8 cellular contexts compared by ENCODE assay signal in genomic region chr17:75182319-75182568, GRCh38. TPM values are rescaled to one million over a fixed set of nuclear protein-coding genes. Genes with fewer than 3 reads are reported as not detected.
DNase-seq lines count a peak whose midpoint lies in the region; ATAC-seq and TF ChIP-seq lines count a peak whose summit lies in the region.

No MANE protein-coding gene starts in this region.

- 0% methylated on average over 11 of the region's 33 CpGs for WGBS in esophagus muscularis mucosa

- POLR2A ChIA-PET in Panc1 (lab: Charles Lee): no interaction called here

- in situ Hi-C loops in Panc1 (cut with HindIII; ENCODE audit: low pct_unique_long_range_greater_than_20kb, low sequenced_read_pairs): no loop called here

- DNase-seq in activated CD4-positive, alpha-beta T cell treated with anti-CD3 and anti-CD28 coated beads, Interleukin-2, amount 10 ng/mL, durations not matched to agents 24 days and 14 days: no peak
- DNase-seq in activated CD4-positive, alpha-beta T cell treated with anti-CD3 and anti-CD28 coated beads, Interleukin-2, amount 50 U/mL, for 48 hours: no peak
- DNase-seq in Panc1 (ENCODE audit: low read depth, low spot score) (no peak), esophagus muscularis mucosa (ENCODE audit: extremely low spot score) (no peak), osteocyte (ENCODE audit: extremely low spot score, unreplicated experiment) (peak; percentile 89), GM20000 (ENCODE audit: low spot score) (no peak), NCI-H345 (lab: John Stamatoyannopoulos, UW) (no peak), cerebellum (ENCODE audit: low spot score) (no peak)

- peak overlapping the region; percentile 92 for H3K4me3 Mint-ChIP-seq in activated CD4-positive, alpha-beta T cell treated with anti-CD3 and anti-CD28 coated beads, Interleukin-2, amount 10 ng/mL, durations not matched to agents 24 days and 14 days
- H3K4me3 Mint-ChIP-seq in osteocyte (ENCODE audit: unreplicated experiment): peak overlapping the region; percentile 91

- H3K4me1 ChIP-seq in Panc1 (ENCODE audit: control insufficient read depth, insufficient read depth, low read length) (no peaks in the 10 kb centered on the region; the same call in 1 of the 2 replicates), esophagus muscularis mucosa (peaks cover 25 to 41% (median 39%) of the 10 kb centered on the region in 4 donors)

- no peaks in the 10 kb centered on the region for H3K9me3 ChIP-seq in Panc1 (ENCODE audit: control insufficient read depth, insufficient read depth, low read depth, low read length)
- H3K9me3 ChIP-seq in esophagus muscularis mucosa: no peaks in the 10 kb centered on the region

- CTCF ChIA-PET in Panc1 (lab: Charles Lee): no interaction called here

- no TSS peak for BruUV-seq in Panc1 (replicated peaks; lab: Mats Ljungman, UMichigan)

- TF ChIP-seq EP300 in esophagus muscularis mucosa (IDR thresholded peaks at IDR 0.05): no peak

- H3K4me3 ChIP-seq in Panc1 (ENCODE audit: low read depth in 2 of 2, low read length in 2 of 2) (peak overlapping the region; percentile 88 to 98), esophagus muscularis mucosa (peak overlapping the region; percentile 97 to 100 (median 98))

- H3K9me3 Mint-ChIP-seq in activated CD4-positive, alpha-beta T cell treated with anti-CD3 and anti-CD28 coated beads, Interleukin-2, amount 10 ng/mL, durations not matched to agents 24 days and 14 days: no peaks in the 10 kb centered on the region
- H3K9me3 Mint-ChIP-seq in osteocyte (ENCODE audit: unreplicated experiment): no peaks in the 10 kb centered on the region

- TF ChIP-seq CTCF in Panc1 (IDR thresholded peaks at IDR 0.05) (no peak), esophagus muscularis mucosa (IDR thresholded peaks at IDR 0.05) (no peak), osteocyte (IDR thresholded peaks at IDR 0.05) (no peak), GM20000 (IDR thresholded peaks at IDR 0.05; ENCODE audit: extremely low read depth, missing control alignments) (no peak)

- no peak; the same call in 1 of the 2 replicates for ATAC-seq in Panc1

- H3K4me1 Mint-ChIP-seq in activated CD4-positive, alpha-beta T cell treated with anti-CD3 and anti-CD28 coated beads, Interleukin-2, amount 10 ng/mL, durations not matched to agents 24 days and 14 days: peaks cover 36% of the 10 kb centered on the region
- H3K4me1 Mint-ChIP-seq in osteocyte (ENCODE audit: unreplicated experiment): peaks cover 30% of the 10 kb centered on the region

- H3K27me3 ChIP-seq in Panc1 (ENCODE audit: control insufficient read depth, insufficient read depth, low read length) (no peaks in the 10 kb centered on the region), esophagus muscularis mucosa (no peaks in the 10 kb centered on the region)

- H3K36me3 Mint-ChIP-seq in activated CD4-positive, alpha-beta T cell treated with anti-CD3 and anti-CD28 coated beads, Interleukin-2, amount 10 ng/mL, durations not matched to agents 24 days and 14 days (ENCODE audit: low read depth): peaks cover 34% of the 10 kb centered on the region
- peaks cover 5% of the 10 kb centered on the region for H3K36me3 Mint-ChIP-seq in osteocyte (ENCODE audit: unreplicated experiment)

- H3K27ac Mint-ChIP-seq in activated CD4-positive, alpha-beta T cell treated with anti-CD3 and anti-CD28 coated beads, Interleukin-2, amount 10 ng/mL, durations not matched to agents 24 days and 14 days: peak overlapping the region; percentile 72
- peak overlapping the region; percentile 81 for H3K27ac Mint-ChIP-seq in osteocyte (ENCODE audit: unreplicated experiment)

- peak overlapping the region; percentile 90 for H3K27ac ChIP-seq in Panc1 (ENCODE audit: low read length)
- H3K27ac ChIP-seq in esophagus muscularis mucosa (replicated peaks in 1 of 4): peak overlapping the region; percentile 95 to 100 (median 98)

- no peaks in the 10 kb centered on the region for H3K27me3 Mint-ChIP-seq in activated CD4-positive, alpha-beta T cell treated with anti-CD3 and anti-CD28 coated beads, Interleukin-2, amount 10 ng/mL, durations not matched to agents 24 days and 14 days
- no peaks in the 10 kb centered on the region for H3K27me3 Mint-ChIP-seq in osteocyte (ENCODE audit: unreplicated experiment)

- intact Hi-C loops in activated CD4-positive, alpha-beta T cell treated with anti-CD3 and anti-CD28 coated beads, Interleukin-2, amount 10 ng/mL, durations not matched to agents 24 days and 14 days (cut with micrococcal nuclease): loop anchor here (2.0 to 5.0 kb wide), 6 partner anchors 23 to 405 kb away; partner anchors contain the start of genes GGA3, MRPS7, MYO15B and NT5C
- intact Hi-C loops in Panc1 (cut with micrococcal nuclease; ENCODE audit: unreplicated experiment) (no loop called here), esophagus muscularis mucosa (cut with DNase I) (loop anchor here (5.0 kb wide), 1 partner anchor 50 kb away; the partner anchor contains the start of gene NT5C)

- H3K36me3 ChIP-seq in Panc1 (ENCODE audit: control insufficient read depth, insufficient read depth, low read length) (peaks cover 18% of the 10 kb centered on the region), esophagus muscularis mucosa (peaks cover 0 to 31% (median 17%) of the 10 kb centered on the region in 4 donors)

- no peak for TF ChIP-seq POLR2A in esophagus muscularis mucosa (IDR thresholded peaks at IDR 0.05; ENCODE audit: low read depth)

RNA-seq across cellular contexts. Expression of gene SUMO2, which starts 0.5 kb away (rescaled TPM):
- 658 and 659 TPM in 2 replicates for total RNA-seq in activated CD4-positive, alpha-beta T cell treated with anti-CD3 and anti-CD28 coated beads, Interleukin-2, amount 10 ng/mL, durations not matched to agents 24 days and 14 days
- 616 TPM for total RNA-seq in Panc1 (2021; ENCODE audit: unreplicated experiment)
- polyA plus RNA-seq in Panc1 (2012; ENCODE audit: insufficient read length): 413 TPM
- 100 to 1,000 TPM in 1 of 4 donors, 10 to 100 TPM in 3; 64.4 to 101 (median 80.0) TPM for total RNA-seq in esophagus muscularis mucosa
- 472 and 483 TPM in 2 replicates for total RNA-seq in osteocyte
- total RNA-seq in cerebellum: 116 TPM

RNA-seq across cellular contexts. Expression of gene NUP85, which starts 23.2 kb away (rescaled TPM):
- total RNA-seq in activated CD4-positive, alpha-beta T cell treated with anti-CD3 and anti-CD28 coated beads, Interleukin-2, amount 10 ng/mL, durations not matched to agents 24 days and 14 days: 125 and 136 TPM in 2 replicates
- total RNA-seq in Panc1 (2021; ENCODE audit: unreplicated experiment): 141 TPM
- polyA plus RNA-seq in Panc1 (2012; ENCODE audit: insufficient read length): 96.7 TPM
- total RNA-seq in esophagus muscularis mucosa: 10 to 100 TPM; 20.4 to 32.4 (median 23.3) TPM
- 58.1 and 61.1 TPM in 2 replicates for total RNA-seq in osteocyte
- total RNA-seq in cerebellum: 30.9 TPM

RNA-seq across cellular contexts. Expression of gene JPT1, which starts 27.9 kb away (rescaled TPM):
- 271 and 292 TPM in 2 replicates for total RNA-seq in activated CD4-positive, alpha-beta T cell treated with anti-CD3 and anti-CD28 coated beads, Interleukin-2, amount 10 ng/mL, durations not matched to agents 24 days and 14 days
- total RNA-seq in Panc1 (2021; ENCODE audit: unreplicated experiment) (448 TPM), esophagus muscularis mucosa (10 to 100 TPM in 3 of 4 donors, 1 to 10 TPM in 1; 5.4 to 24.2 (median 18.4) TPM), osteocyte (89.7 and 95.9 TPM in 2 replicates), cerebellum (297 TPM)
- polyA plus RNA-seq in Panc1 (2012; ENCODE audit: insufficient read length): 639 TPM

RNA-seq across cellular contexts. Expression of gene NT5C, which starts 50.7 kb away (rescaled TPM):
- 76.5 and 84.7 TPM in 2 replicates for total RNA-seq in activated CD4-positive, alpha-beta T cell treated with anti-CD3 and anti-CD28 coated beads, Interleukin-2, amount 10 ng/mL, durations not matched to agents 24 days and 14 days
- total RNA-seq in Panc1 (2021; ENCODE audit: unreplicated experiment) (63.4 TPM), esophagus muscularis mucosa (10 to 100 TPM; 70.6 to 98.7 (median 75.1) TPM), osteocyte (45.6 and 48.2 TPM in 2 replicates), cerebellum (19.9 TPM)
- polyA plus RNA-seq in Panc1 (2012; ENCODE audit: insufficient read length): 82.5 TPM
